35 cellular contexts compared by ENCODE assay signal in genomic region chr4:172007889-172008288, GRCh38.
"Had no signal": no experiment of that assay in that cellular context is flagged by ENCODE, and none has a peak within 500 bp of the region (broad histone marks: within the 10 kb centered on the region; RNA-seq: fewer than 3 reads in every experiment).

No MANE protein-coding gene starts in this region.

- H3K27ac ChIP-seq: KMS-11, PC-9 had no signal

- DNase-seq: activated CD4-positive, alpha-beta memory T cell treated with anti-CD3 and anti-CD28 coated beads for 36 hours; activated CD4-positive, alpha-beta T cell treated with anti-CD3 and anti-CD28 coated beads for 36 hours; activated CD4-positive, alpha-beta T cell treated with anti-CD3 and anti-CD28 coated beads, Interleukin-2, amount 50 U/mL, for 1 hour; activated CD8-positive, alpha-beta memory T cell treated with anti-CD3 and anti-CD28 coated beads, Interleukin-2, amount 50 U/mL, for 4 hours; activated effector memory CD4-positive, alpha-beta T cell treated with Interleukin-2 at 50 U/mL for 16 hours; activated naive CD4-positive, alpha-beta T cell treated with anti-CD3 and anti-CD28 coated beads, Interleukin-2, amount 10 ng/mL, durations not matched to agents 7 days and 5 days; activated naive CD8-positive, alpha-beta T cell treated with anti-CD3 and anti-CD28 coated beads, Interleukin-2, amount 50 U/mL, for 24 hours; activated T-cell treated with anti-CD3 and anti-CD28 coated beads for 4 hours; activated T-cell treated with anti-CD3 and anti-CD28 coated beads, Interleukin-2, amount 50 U/mL, for 4 hours; anterior cingulate cortex; caudate nucleus; cerebellar nuclear complex; NCI-H1092 treated with DMSO at 0.1 percent for 48 hours; NCI-H1436; NCI-H1694 treated with DMSO at 0.1 percent for 48 hours; NCI-H2029; NCI-H2107; NCI-H2171 treated with DMSO at 0.1 percent for 48 hours; NCI-H2227 treated with DMSO at 0.1 percent for 48 hours; NCI-H446; NCI-H510A treated with DMSO at 0.1 percent for 48 hours; NCI-H526 treated with DMSO at 0.1 percent for 48 hours; PC-9; Right ventricle myocardium superior had no signal

- ATAC-seq: activated CD4-positive, alpha-beta T cell treated with anti-CD3 and anti-CD28 coated beads for 36 hours; activated CD4-positive, CD25-positive, alpha-beta regulatory T cell treated with anti-CD3 and anti-CD28 coated beads, Interleukin-2, amount 50 U/mL, for 24 hours; activated naive CD8-positive, alpha-beta T cell treated with anti-CD3 and anti-CD28 coated beads, Interleukin-2, amount 50 U/mL, for 24 hours; activated T-cell treated with anti-CD3 and anti-CD28 coated beads, Interleukin-2, amount 50 U/mL, for 4 hours; WTC11 had no signal

- H3K27me3 Mint-ChIP-seq: activated CD4-positive, alpha-beta memory T cell treated with anti-CD3 and anti-CD28 coated beads for 36 hours; activated CD4-positive, alpha-beta T cell treated with anti-CD3 and anti-CD28 coated beads for 36 hours; activated naive CD4-positive, alpha-beta T cell treated with anti-CD3 and anti-CD28 coated beads, Interleukin-2, amount 10 ng/mL, durations not matched to agents 7 days and 5 days; activated naive CD8-positive, alpha-beta T cell; activated naive CD8-positive, alpha-beta T cell treated with anti-CD3 and anti-CD28 coated beads, Interleukin-2, amount 50 U/mL, for 24 hours; brain had no signal

- H3K4me3 ChIP-seq: PC-9 had no signal

- H3K9me3 Mint-ChIP-seq: activated T-helper 1 cell treated with anti-CD3 and anti-CD28 coated beads, Interleukin-12 subunit alpha, Interleukin-12 subunit beta, Interleukin-2, Interleukin-4 antibody, amounts not matched to agents 30 ng/mL and 10 ng/mL and 1 ng/mL, durations not matched to agents 14 hours and 24 hours and 36 hours; T-helper 1 cell treated with Interleukin-12 subunit alpha and Interleukin-12 subunit beta and Interleukin-4 antibody, amounts not matched to agents 30 μg/mL and 1 μg/mL, for 36 hours; T-helper 2 cell treated with Interferon-gamma antibody and Interleukin-4, amounts not matched to agents 5 μg/mL and 100 μg/mL, for 36 hours had no signal

- H3K4me3 Mint-ChIP-seq: activated CD4-positive, alpha-beta memory T cell treated with anti-CD3 and anti-CD28 coated beads for 36 hours; activated CD4-positive, alpha-beta T cell treated with anti-CD3 and anti-CD28 coated beads for 36 hours; activated naive CD4-positive, alpha-beta T cell treated with anti-CD3 and anti-CD28 coated beads, Interleukin-2, amount 10 ng/mL, durations not matched to agents 7 days and 5 days; activated naive CD8-positive, alpha-beta T cell; activated naive CD8-positive, alpha-beta T cell treated with anti-CD3 and anti-CD28 coated beads, Interleukin-2, amount 50 U/mL, for 24 hours; activated T-cell treated with anti-CD3 and anti-CD28 coated beads, Interleukin-2, amount 50 U/mL, for 4 hours; activated T-helper 1 cell treated with anti-CD3 and anti-CD28 coated beads, Interleukin-12 subunit alpha, Interleukin-12 subunit beta, Interleukin-2, Interleukin-4 antibody, amounts not matched to agents 30 ng/mL and 10 ng/mL and 1 ng/mL, durations not matched to agents 14 hours and 24 hours and 36 hours; T-helper 1 cell treated with Interleukin-12 subunit alpha and Interleukin-12 subunit beta and Interleukin-4 antibody, amounts not matched to agents 30 μg/mL and 1 μg/mL, for 36 hours; T-helper 2 cell treated with Interferon-gamma antibody and Interleukin-4, amounts not matched to agents 5 μg/mL and 100 μg/mL, for 36 hours; WTC11 had no signal

- H2AFZ ChIP-seq: PC-9 had no signal

- H3K4me1 Mint-ChIP-seq: activated CD4-positive, alpha-beta T cell treated with anti-CD3 and anti-CD28 coated beads for 36 hours; activated naive CD8-positive, alpha-beta T cell treated with anti-CD3 and anti-CD28 coated beads, Interleukin-2, amount 50 U/mL, for 24 hours had no signal

- FAIRE-seq: bronchial epithelial cell, RCC 7860, TTC549 had no signal

- H3K36me3 Mint-ChIP-seq: activated CD4-positive, alpha-beta memory T cell treated with anti-CD3 and anti-CD28 coated beads for 36 hours; activated naive CD4-positive, alpha-beta T cell treated with anti-CD3 and anti-CD28 coated beads, Interleukin-2, amount 10 ng/mL, durations not matched to agents 7 days and 5 days; activated naive CD8-positive, alpha-beta T cell; brain; WTC11 had no signal

- H3K27ac Mint-ChIP-seq: activated CD4-positive, alpha-beta memory T cell treated with anti-CD3 and anti-CD28 coated beads for 36 hours; activated CD4-positive, alpha-beta T cell treated with anti-CD3 and anti-CD28 coated beads for 36 hours; activated naive CD4-positive, alpha-beta T cell treated with anti-CD3 and anti-CD28 coated beads, Interleukin-2, amount 10 ng/mL, durations not matched to agents 7 days and 5 days; activated naive CD8-positive, alpha-beta T cell; activated naive CD8-positive, alpha-beta T cell treated with anti-CD3 and anti-CD28 coated beads, Interleukin-2, amount 50 U/mL, for 24 hours; activated T-helper 1 cell treated with anti-CD3 and anti-CD28 coated beads, Interleukin-12 subunit alpha, Interleukin-12 subunit beta, Interleukin-2, Interleukin-4 antibody, amounts not matched to agents 30 ng/mL and 10 ng/mL and 1 ng/mL, durations not matched to agents 14 hours and 24 hours and 36 hours; brain; T-helper 1 cell treated with Interleukin-12 subunit alpha and Interleukin-12 subunit beta and Interleukin-4 antibody, amounts not matched to agents 30 μg/mL and 1 μg/mL, for 36 hours; T-helper 2 cell treated with Interferon-gamma antibody and Interleukin-4, amounts not matched to agents 5 μg/mL and 100 μg/mL, for 36 hours; WTC11 had no signal

- H3K4me2 ChIP-seq: KMS-11, PC-9 had no signal

- H3K9ac ChIP-seq: KMS-11 had no signal
